10 cellular contexts compared by ENCODE assay signal in the genomic region with DNA sequence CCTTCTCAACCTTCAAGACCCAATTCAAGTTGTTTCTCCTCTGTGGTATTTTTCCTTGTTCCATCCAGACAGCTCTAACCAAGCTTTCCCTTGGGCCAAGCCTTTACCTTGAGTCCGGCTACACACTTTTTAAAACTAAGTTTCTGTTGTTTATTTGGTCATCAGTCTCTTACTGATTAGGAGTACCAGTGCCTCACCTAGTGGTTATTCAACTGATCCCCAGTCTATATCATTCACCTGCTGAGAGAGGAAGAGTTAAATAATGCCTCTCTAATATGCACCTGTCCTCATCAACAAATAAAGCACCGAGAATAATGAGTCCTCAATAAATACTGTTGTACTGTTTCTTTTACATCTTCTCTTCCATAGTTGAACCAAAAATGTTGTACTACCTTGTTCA.
DNase-seq lines count a peak whose midpoint lies in the region; ATAC-seq and TF ChIP-seq lines count a peak whose summit lies in the region.
"Had no signal": no experiment of that assay in that cellular context is flagged by ENCODE, and none has a peak within 500 bp of the region (broad histone marks: within the 10 kb centered on the region; RNA-seq: fewer than 3 reads in every experiment).

No MANE protein-coding gene starts in this region.

- no peaks in the 10 kb centered on the region for H3K36me3 ChIP-seq in brain microvascular endothelial cell (replicated peaks)
- H3K36me3 ChIP-seq in osteoblast (ENCODE audit: insufficient read depth, low read length): no peaks in the 10 kb centered on the region
- H3K36me3 ChIP-seq: ascending aorta had no signal

- intact Hi-C loops in head of caudate nucleus (cut with DNase I): no loop called here

- in situ Hi-C loops in brain microvascular endothelial cell (cut with HindIII; ENCODE audit: low pct_ligation_motif_present, low sequenced_read_pairs): no loop called here

- no peak overlapping the region for H2AFZ ChIP-seq in osteoblast (ENCODE audit: low read length)

- H3K4me3 ChIP-seq in brain microvascular endothelial cell (ENCODE audit: low read depth, low read length) (no peak overlapping the region), osteoblast (ENCODE audit: insufficient read depth, low read length) (no peak overlapping the region)
- H3K4me3 ChIP-seq: ascending aorta had no signal

- DNase-seq in NCI-H2081 (lab: John Stamatoyannopoulos, UW) (peak; percentile 12 to 64), NCI-H2081 treated with DMSO at 0.1 percent for 48 hours (lab: John Stamatoyannopoulos, UW) (no peak), NCI-H146 treated with DMSO at 0.1 percent for 48 hours (lab: John Stamatoyannopoulos, UW; ENCODE audit: unreplicated experiment) (peak; percentile 25), brain microvascular endothelial cell (no peak), osteoblast (ENCODE audit: insufficient read length, low spot score, missing footprints) (no peak), head of caudate nucleus (no peak), hippocampal formation (lab: John Stamatoyannopoulos, UW) (no peak)
- DNase-seq: naive thymus-derived CD4-positive, alpha-beta T cell had no signal

- no peaks in the 10 kb centered on the region for H4K20me1 ChIP-seq in osteoblast (ENCODE audit: insufficient read depth, low read length)

- TF ChIP-seq CTCF in brain microvascular endothelial cell (IDR thresholded peaks at IDR 0.05; ENCODE audit: low read depth, low read length, missing control alignments) (peak; percentile 21), osteoblast (IDR thresholded peaks at IDR 0.05; ENCODE audit: extremely low read depth, low read depth, low read length) (peak; percentile 7)

- H3K27ac ChIP-seq in brain microvascular endothelial cell: no peak overlapping the region
- no peak overlapping the region for H3K27ac ChIP-seq in osteoblast (ENCODE audit: low read depth, low read length)
- H3K27ac ChIP-seq: ascending aorta had no signal

- no peaks in the 10 kb centered on the region for H3K27me3 ChIP-seq in brain microvascular endothelial cell (replicated peaks)
- no peaks in the 10 kb centered on the region for H3K27me3 ChIP-seq in osteoblast (ENCODE audit: insufficient read depth, low read length)
- H3K27me3 ChIP-seq: ascending aorta had no signal

- no peaks in the 10 kb centered on the region for H3K79me2 ChIP-seq in osteoblast (ENCODE audit: insufficient read depth, low read length)

- no peak for ATAC-seq in HG02759 (IDR thresholded peaks at IDR 0.05; ENCODE audit: unreplicated experiment)
- ATAC-seq: naive thymus-derived CD4-positive, alpha-beta T cell had no signal

- no peak overlapping the region for H3K4me2 ChIP-seq in osteoblast (ENCODE audit: insufficient read depth, low read length)

- no peaks in the 10 kb centered on the region for H3K4me1 ChIP-seq in osteoblast (ENCODE audit: insufficient read depth, low read length)
- H3K4me1 ChIP-seq: ascending aorta had no signal

- H3K9me3 ChIP-seq in osteoblast (ENCODE audit: low read depth, low read length): no peaks in the 10 kb centered on the region
- H3K9me3 ChIP-seq: ascending aorta had no signal

Comparison
In these comparisons a context has a peak if more than half of its experiments do, and no peak if none do; other contexts are left out.
1. DNase-seq: peak in NCI-H2081 (2 of 2) and NCI-H146 treated with DMSO at 0.1 percent for 48 hours (single experiment); none in NCI-H2081 treated with DMSO at 0.1 percent for 48 hours (single experiment), brain microvascular endothelial cell (single experiment), osteoblast (single experiment), head of caudate nucleus (0 of 42) and hippocampal formation (0 of 2).